ENCODE assay signal across 11 cellular contexts in genomic region chr9:69204869-69205268, GRCh38. TPM values are rescaled to one million over a fixed set of nuclear protein-coding genes. Genes with fewer than 3 reads are reported as not detected.
DNase-seq lines count a peak whose midpoint lies in the region; ATAC-seq and TF ChIP-seq lines count a peak whose summit lies in the region.
"Had no signal": no experiment of that assay in that cellular context is flagged by ENCODE, and none has a peak within 500 bp of the region (broad histone marks: within the 10 kb centered on the region; RNA-seq: fewer than 3 reads in every experiment).

No MANE protein-coding gene starts in this region.

- H3K4me1 ChIP-seq in parathyroid adenoma, result peaks cover 9% of the 10 kb centered on the region

- peak overlapping the region; percentile 42 for H3K4me2 ChIP-seq in parathyroid adenoma (ENCODE audit: low read length)

- H3K9me3 ChIP-seq in parathyroid adenoma (ENCODE audit: control insufficient read depth, low read length), result no peaks in the 10 kb centered on the region

- H3K27me3 Mint-ChIP-seq in brain, result peaks cover 8% of the 10 kb centered on the region
- H3K27me3 Mint-ChIP-seq: CD4-positive, CD25-positive, alpha-beta regulatory T cell had no signal

- in situ Hi-C loops in G401 (cut with HindIII; ENCODE audit: low sequenced_read_pairs), result no loop called here

- no peaks in the 10 kb centered on the region for H3K9me3 Mint-ChIP-seq in brain
- no peaks in the 10 kb centered on the region for H3K9me3 Mint-ChIP-seq in activated naive CD4-positive, alpha-beta T cell treated with anti-CD3 and anti-CD28 coated beads, Interleukin-2, amount 50 U/mL, for 72 hours
- H3K9me3 Mint-ChIP-seq: CD4-positive, CD25-positive, alpha-beta regulatory T cell; stimulated activated effector memory CD8-positive, alpha-beta T cell treated with anti-CD3 and anti-CD28 coated beads, Interleukin-12 subunit alpha, Interleukin-12 subunit beta, amount 100 ng/mL, for 72 hours had no signal

- TF ChIP-seq CTCF in brain (conservative IDR thresholded peaks at IDR 0.05), result no peak
- TF ChIP-seq CTCF in parathyroid adenoma (IDR thresholded peaks at IDR 0.05), result no peak

- no peaks in the 10 kb centered on the region for H3K27me3 ChIP-seq in parathyroid adenoma (ENCODE audit: control insufficient read depth, insufficient read depth, low read length)

- H3K36me3 ChIP-seq in parathyroid adenoma (ENCODE audit: control insufficient read depth, insufficient read depth, low read length), result no peaks in the 10 kb centered on the region

- no peaks in the 10 kb centered on the region for H3K36me3 Mint-ChIP-seq in brain
- no peaks in the 10 kb centered on the region for H3K36me3 Mint-ChIP-seq in activated naive CD4-positive, alpha-beta T cell treated with anti-CD3 and anti-CD28 coated beads, Interleukin-2, amount 50 U/mL, for 72 hours
- H3K36me3 Mint-ChIP-seq: stimulated activated effector memory CD8-positive, alpha-beta T cell treated with anti-CD3 and anti-CD28 coated beads, Interleukin-12 subunit alpha, Interleukin-12 subunit beta, amount 100 ng/mL, for 72 hours had no signal

- peak overlapping the region; percentile 23 for H3K4me3 ChIP-seq in parathyroid adenoma (ENCODE audit: low read depth, low read length)

- peak overlapping the region; percentile 21 for H3K27ac ChIP-seq in parathyroid adenoma

- peaks cover 21% of the 10 kb centered on the region for H3K4me1 Mint-ChIP-seq in brain

- intact Hi-C loops in left cardiac atrium (cut with DNase I), result no loop called here

- H2AFZ ChIP-seq in parathyroid adenoma, result no peak overlapping the region

- peak; percentile 60 to 78 for ATAC-seq in left cardiac atrium
- ATAC-seq in activated naive CD4-positive, alpha-beta T cell treated with anti-CD3 and anti-CD28 coated beads, Interleukin-2, amount 50 U/mL, for 72 hours, result no peak
- ATAC-seq: stimulated activated effector memory CD8-positive, alpha-beta T cell treated with anti-CD3 and anti-CD28 coated beads, Interleukin-12 subunit alpha, Interleukin-12 subunit beta, amount 100 ng/mL, for 72 hours had no signal

- H3K79me2 ChIP-seq in parathyroid adenoma, result peaks cover 6% of the 10 kb centered on the region

- peak overlapping the region in 1 of 5 experiments; percentile 42 for H3K4me3 Mint-ChIP-seq in brain
- H3K4me3 Mint-ChIP-seq: CD4-positive, CD25-positive, alpha-beta regulatory T cell; stimulated activated effector memory CD8-positive, alpha-beta T cell treated with anti-CD3 and anti-CD28 coated beads, Interleukin-12 subunit alpha, Interleukin-12 subunit beta, amount 100 ng/mL, for 72 hours had no signal

- DNase-seq in G401 (ENCODE audit: low spot score), result peak; percentile 59
- peak; percentile 61 for DNase-seq in left cardiac atrium
- DNase-seq in stimulated activated CD8-positive, alpha-beta memory T cell treated with anti-CD3 and anti-CD28 coated beads, Interleukin-4, amount 100 ng/mL, for 48 hours, result no peak
- DNase-seq in stimulated activated naive CD4-positive, alpha-beta T cell treated with Interleukin-2 at 50 U/mL for 16 hours (lab: John Stamatoyannopoulos, UW), result no peak
- no peak for DNase-seq in activated naive CD4-positive, alpha-beta T cell treated with anti-CD3 and anti-CD28 coated beads, Interleukin-2, amount 50 U/mL, for 72 hours (ENCODE audit: low spot score in 2 of 2)
- DNase-seq in UCSD-AML1 (lab: John Stamatoyannopoulos, UW; ENCODE audit: unreplicated experiment), result no peak
- DNase-seq: CD4-positive, CD25-positive, alpha-beta regulatory T cell; SHP77 had no signal

- H3K9ac ChIP-seq in parathyroid adenoma, result no peak overlapping the region

- peak overlapping the region in 4 of 5 experiments; percentile 27 to 55 (median 46) for H3K27ac Mint-ChIP-seq in brain
- H3K27ac Mint-ChIP-seq in activated naive CD4-positive, alpha-beta T cell treated with anti-CD3 and anti-CD28 coated beads, Interleukin-2, amount 50 U/mL, for 72 hours, result no peak overlapping the region
- H3K27ac Mint-ChIP-seq: CD4-positive, CD25-positive, alpha-beta regulatory T cell; stimulated activated effector memory CD8-positive, alpha-beta T cell treated with anti-CD3 and anti-CD28 coated beads, Interleukin-12 subunit alpha, Interleukin-12 subunit beta, amount 100 ng/mL, for 72 hours had no signal

RNA-seq across cellular contexts. Expression of gene TJP2, which starts 30.8 kb away (rescaled TPM):
- total RNA-seq in G401 (2014; rRNA removed; shearing (Covaris generic)), result 1.7 and 5.1 TPM in 2 replicates
- polyA plus RNA-seq in brain (ENCODE audit: insufficient read depth, low read depth, low replicate concordance), result 71.8 TPM
- total RNA-seq in left cardiac atrium, result 10 to 100 TPM; 46.2 to 51.6 TPM
- total RNA-seq in activated naive CD4-positive, alpha-beta T cell treated with anti-CD3 and anti-CD28 coated beads, Interleukin-2, amount 50 U/mL, for 72 hours, result 10 to 100 TPM; 13.1 to 33.4 TPM

Comparison
In these comparisons a context has a peak if more than half of its experiments do, and no peak if none do; other contexts are left out.
1. DNase-seq: peak in G401 (single experiment) and left cardiac atrium (single experiment); none in stimulated activated CD8-positive, alpha-beta memory T cell treated with anti-CD3 and anti-CD28 coated beads, Interleukin-4, amount 100 ng/mL, for 48 hours (single experiment), stimulated activated naive CD4-positive, alpha-beta T cell treated with Interleukin-2 at 50 U/mL for 16 hours (single experiment), activated naive CD4-positive, alpha-beta T cell treated with anti-CD3 and anti-CD28 coated beads, Interleukin-2, amount 50 U/mL, for 72 hours (0 of 2) and UCSD-AML1 (single experiment).
2. H3K27ac Mint-ChIP-seq: peak in brain (4 of 5); none in activated naive CD4-positive, alpha-beta T cell treated with anti-CD3 and anti-CD28 coated beads, Interleukin-2, amount 50 U/mL, for 72 hours (0 of 2).
3. ATAC-seq: peak in left cardiac atrium (2 of 2); none in activated naive CD4-positive, alpha-beta T cell treated with anti-CD3 and anti-CD28 coated beads, Interleukin-2, amount 50 U/mL, for 72 hours (0 of 2).